14 cellular contexts compared by ENCODE assay signal in genomic region chr3:81758275-81758674, GRCh38. TPM values are rescaled to one million over a fixed set of nuclear protein-coding genes. Genes with fewer than 3 reads are reported as not detected.
DNase-seq lines count a peak whose midpoint lies in the region; ATAC-seq and TF ChIP-seq lines count a peak whose summit lies in the region.
"Had no signal": no experiment of that assay in that cellular context is flagged by ENCODE, and none has a peak within 500 bp of the region (broad histone marks: within the 10 kb centered on the region; RNA-seq: fewer than 3 reads in every experiment).

No MANE protein-coding gene starts in this region.

- TF ChIP-seq CTCF in left ventricle myocardium inferior (IDR thresholded peaks at IDR 0.05; ENCODE audit: borderline replicate concordance) (no peak), ascending aorta (IDR thresholded peaks at IDR 0.05) (no peak), gastroesophageal sphincter (IDR thresholded peaks at IDR 0.05) (no peak), tibial artery (IDR thresholded peaks at IDR 0.05) (peak in 1 of 2 experiments; percentile 11), CD14-positive monocyte (IDR thresholded peaks at IDR 0.05) (no peak), endodermal cell (conservative IDR thresholded peaks at IDR 0.05) (no peak)

- H3K27me3 Mint-ChIP-seq in CD14-positive monocyte (ENCODE audit: low read depth in 3 of 3), result peaks cover 0 to 3% (median 0%) of the 10 kb centered on the region in 3 donors
- H3K27me3 Mint-ChIP-seq in endodermal cell (ENCODE audit: insufficient read depth), result no peaks in the 10 kb centered on the region
- H3K27me3 Mint-ChIP-seq: central memory CD8-positive, alpha-beta T cell had no signal

- H3K9me3 ChIP-seq in left ventricle myocardium inferior (replicated peaks) (peaks cover 12% of the 10 kb centered on the region), right cardiac atrium (ENCODE audit: control insufficient read depth, low read length) (no peaks in the 10 kb centered on the region), ascending aorta (peaks cover 0 to 7% of the 10 kb centered on the region in 2 donors), gastroesophageal sphincter (no peaks in the 10 kb centered on the region), tibial artery (no peaks in the 10 kb centered on the region), endodermal cell (ENCODE audit: control insufficient read depth, low read length) (peaks cover 17% of the 10 kb centered on the region)

- H3K4me3 ChIP-seq in left ventricle myocardium inferior (no peak overlapping the region), right cardiac atrium (ENCODE audit: low read length) (no peak overlapping the region), ascending aorta (peak overlapping the region in 1 of 2 donors; percentile 19), gastroesophageal sphincter (peak overlapping the region in 1 of 2 donors; percentile 2), tibial artery (no peak overlapping the region), endodermal cell (ENCODE audit: low read length) (no peak overlapping the region)
- H3K4me3 ChIP-seq: PC-9 had no signal

- H3K27me3 ChIP-seq in left ventricle myocardium inferior (ENCODE audit: low read depth) (no peaks in the 10 kb centered on the region), right cardiac atrium (ENCODE audit: control insufficient read depth, insufficient read depth) (no peaks in the 10 kb centered on the region), ascending aorta (no peaks in the 10 kb centered on the region), gastroesophageal sphincter (no peaks in the 10 kb centered on the region), tibial artery (no peaks in the 10 kb centered on the region), endodermal cell (ENCODE audit: control insufficient read depth, insufficient read depth, low read length, poor library complexity, severe bottlenecking) (no peaks in the 10 kb centered on the region)

- H3K27ac Mint-ChIP-seq in CD14-positive monocyte, result no peak overlapping the region
- no peak overlapping the region for H3K27ac Mint-ChIP-seq in endodermal cell

- H3K9me3 Mint-ChIP-seq in CD14-positive monocyte, result peaks cover 0 to 14% (median 7%) of the 10 kb centered on the region in 7 donors
- peaks cover 7% of the 10 kb centered on the region for H3K9me3 Mint-ChIP-seq in endodermal cell
- H3K9me3 Mint-ChIP-seq: central memory CD8-positive, alpha-beta T cell had no signal

- DNase-seq in left ventricle myocardium inferior, result no peak
- no peak for DNase-seq in right cardiac atrium
- peak in 1 of 2 donors; percentile 77 for DNase-seq in ascending aorta (ENCODE audit: low spot score in 2 of 2)
- DNase-seq in tibial artery, result peak in 1 of 2 donors; percentile 63
- DNase-seq in NCI-H446 treated with DMSO at 0.1 percent for 48 hours (lab: John Stamatoyannopoulos, UW), result no peak
- DNase-seq in CD14-positive monocyte (ENCODE audit: low spot score), result no peak
- no peak for DNase-seq in endodermal cell
- DNase-seq: H7, hypothalamus, midbrain, PC-9 had no signal

- H3K9ac ChIP-seq in endodermal cell (ENCODE audit: extremely low read depth, low read length, poor library complexity, severe bottlenecking), result no peak overlapping the region

- H3K36me3 ChIP-seq in left ventricle myocardium inferior (peaks cover 40% of the 10 kb centered on the region), ascending aorta (no peaks in the 10 kb centered on the region), gastroesophageal sphincter (no peaks in the 10 kb centered on the region), tibial artery (no peaks in the 10 kb centered on the region), endodermal cell (ENCODE audit: control insufficient read depth, insufficient read depth, low read length) (no peaks in the 10 kb centered on the region)

- intact Hi-C loops in left ventricle myocardium inferior (cut with micrococcal nuclease), result no loop called here
- intact Hi-C loops in right cardiac atrium (cut with DNase I), result no loop called here
- intact Hi-C loops in ascending aorta (cut with DNase I), result loop anchor here (5.0 kb wide), 1 partner anchor 266 kb away; no protein-coding TSS in a partner anchor
- intact Hi-C loops in tibial artery (cut with DNase I; ENCODE audit: low total_unique reads), result no loop called here
- intact Hi-C loops in CD14-positive monocyte (cut with micrococcal nuclease), result no loop called here

- H3K4me1 ChIP-seq in left ventricle myocardium inferior (peaks cover 83% of the 10 kb centered on the region), right cardiac atrium (ENCODE audit: control insufficient read depth, insufficient read depth, low read length) (no peaks in the 10 kb centered on the region), ascending aorta (peaks cover 3 to 29% of the 10 kb centered on the region in 2 donors), gastroesophageal sphincter (peaks cover 6 to 47% (median 15%) of the 10 kb centered on the region in 3 donors), tibial artery (peaks cover 0 to 68% (median 28%) of the 10 kb centered on the region in 4 donors), endodermal cell (ENCODE audit: control insufficient read depth, insufficient read depth, low read length) (peaks cover 3% of the 10 kb centered on the region)

- no peak for TF ChIP-seq EP300 in gastroesophageal sphincter (IDR thresholded peaks at IDR 0.05)

- H3K4me3 Mint-ChIP-seq in CD14-positive monocyte, result no peak overlapping the region
- H3K4me3 Mint-ChIP-seq in endodermal cell, result no peak overlapping the region
- H3K4me3 Mint-ChIP-seq: central memory CD8-positive, alpha-beta T cell had no signal

- TF ChIP-seq POLR2A in gastroesophageal sphincter (IDR thresholded peaks at IDR 0.05), result no peak

- H3K36me3 Mint-ChIP-seq in CD14-positive monocyte, result peaks cover 30 to 38% of the 10 kb centered on the region in 2 donors
- peaks cover 7% of the 10 kb centered on the region for H3K36me3 Mint-ChIP-seq in endodermal cell (ENCODE audit: low read depth)

- peak overlapping the region; percentile 100 for H3K27ac ChIP-seq in left ventricle myocardium inferior (replicated peaks)
- H3K27ac ChIP-seq in right cardiac atrium (ENCODE audit: low read length), result no peak overlapping the region
- peak overlapping the region; percentile 99 for H3K27ac ChIP-seq in ascending aorta
- peak overlapping the region; percentile 47 to 99 (median 98) for H3K27ac ChIP-seq in gastroesophageal sphincter
- H3K27ac ChIP-seq in tibial artery, result peak overlapping the region; percentile 94 to 97
- H3K27ac ChIP-seq in endodermal cell (ENCODE audit: low read depth, low read length), result no peak overlapping the region
- H3K27ac ChIP-seq: C4-2B, PC-9 had no signal

- ATAC-seq in right cardiac atrium (no peak), gastroesophageal sphincter (no peak)

- H3K4me1 Mint-ChIP-seq in CD14-positive monocyte, result peaks cover 30% of the 10 kb centered on the region
- H3K4me1 Mint-ChIP-seq in endodermal cell, result peaks cover 17% of the 10 kb centered on the region

- 78% methylated on average over 1 of the region's 1 CpG for whole genome bisulfite sequencing in right cardiac atrium
- 29% methylated on average over 1 of the region's 1 CpG for WGBS in gastroesophageal sphincter (ENCODE audit: low coverage in 1 of 2), 2 donors
- 94 to 100% methylated on average over 1 of the region's 1 CpG for WGBS in endodermal cell (ENCODE audit: insufficient coverage in 1 of 2, insufficient read length in 1 of 2), 2 experiments

RNA-seq across cellular contexts. Expression of gene GBE1, which starts 3.2 kb away (rescaled TPM):
- total RNA-seq in left ventricle myocardium inferior (73.1 TPM), right cardiac atrium (10 to 100 TPM; 48.9 to 73.0 (median 54.2) TPM), ascending aorta (20.8 TPM), gastroesophageal sphincter (10 to 100 TPM; 23.3 to 59.4 (median 27.2) TPM), endodermal cell (10 to 100 TPM in 1 of 2 donors, 1 to 10 TPM in 1; 8.4 to 12.3 TPM)
- polyA plus RNA-seq in right cardiac atrium (38.2 TPM), CD14-positive monocyte (10 to 100 TPM; 19.1 to 21.7 TPM)
- polyA plus RNA-seq in endodermal cell (2013, experiment 1 of 2), result 14.2 TPM
- 12.1 TPM for polyA plus RNA-seq in endodermal cell (2013, experiment 2 of 2)

Comparison
In these comparisons a context has a peak if more than half of its experiments do, and no peak if none do; other contexts are left out.
1. H3K27ac ChIP-seq: peak in left ventricle myocardium inferior (single experiment), ascending aorta (2 of 2), gastroesophageal sphincter (4 of 4) and tibial artery (2 of 2); none in right cardiac atrium (single experiment) and endodermal cell (single experiment).